8 cellular contexts compared by ENCODE assay signal in the genomic region with DNA sequence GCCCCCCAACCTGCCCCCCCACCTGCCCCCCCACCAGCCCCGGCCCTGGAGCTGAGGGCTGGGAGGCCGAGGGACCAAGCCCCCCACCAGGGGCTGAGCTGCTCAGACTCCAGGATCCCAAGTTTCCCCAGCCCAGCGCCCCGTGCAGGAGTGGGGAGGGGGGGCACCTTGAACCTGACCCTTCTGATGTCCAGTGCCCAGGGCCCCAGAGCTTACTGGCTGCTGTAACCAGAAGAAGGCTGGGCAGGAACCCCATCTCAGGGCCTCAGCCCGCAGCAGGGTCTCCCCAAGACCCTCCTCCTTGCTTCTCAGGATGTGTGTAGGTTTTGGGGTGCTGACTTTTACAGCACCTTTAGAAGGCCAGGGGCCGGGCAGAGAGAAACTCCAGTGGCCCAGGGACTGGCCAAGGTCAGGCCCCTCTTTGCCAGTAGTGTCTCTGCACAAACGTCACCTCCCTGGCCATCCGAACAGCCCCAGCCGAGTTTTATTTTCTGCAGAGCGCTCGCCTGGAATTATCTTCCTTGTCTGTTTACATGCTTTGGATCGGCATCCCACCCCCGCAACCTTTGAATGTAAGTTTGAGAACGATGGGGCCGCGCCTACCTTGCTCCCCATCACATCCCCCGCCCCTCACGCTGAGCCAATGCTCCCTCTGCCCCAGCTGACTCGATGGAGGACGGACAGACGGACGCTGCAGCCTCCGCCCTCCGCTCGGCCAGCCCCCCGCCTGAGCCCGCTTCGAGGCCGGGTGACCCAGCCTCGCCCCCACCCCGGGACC.
DNase-seq lines count a peak whose midpoint lies in the region; ATAC-seq and TF ChIP-seq lines count a peak whose summit lies in the region.

No MANE protein-coding gene starts in this region.

- no peaks in the 10 kb centered on the region for H3K79me2 ChIP-seq in SK-N-SH (ENCODE audit: insufficient read depth)

- intact Hi-C loops in breast epithelium (cut with DNase I; ENCODE audit: low total_unique reads): loop anchor here (10.0 kb wide), 1 partner anchor 192 kb away; no protein-coding TSS in a partner anchor
- intact Hi-C loops in lower lobe of right lung (cut with DNase I): loop anchor here (10.0 kb wide), 1 partner anchor 352 kb away; no protein-coding TSS in a partner anchor

- TF ChIP-seq CTCF in SK-N-SH (IDR thresholded peaks at IDR 0.05) (no peak), breast epithelium (IDR thresholded peaks at IDR 0.05) (no peak), lower lobe of right lung (IDR thresholded peaks at IDR 0.05) (no peak)

- TF ChIP-seq RAD21 in SK-N-SH (IDR thresholded peaks at IDR 0.05; ENCODE audit: low read length): no peak

- no peak for TF ChIP-seq EP300 in SK-N-SH (IDR thresholded peaks at IDR 0.05; ENCODE audit: borderline replicate concordance in 1 of 2, low read depth in 1 of 2, low read length in 1 of 2)

- TF ChIP-seq POLR2A in breast epithelium (IDR thresholded peaks at IDR 0.05): no peak

- WGBS in SK-N-SH (ENCODE audit: low lambda C conversion rate): 19% methylated on average over 15 of the region's 31 CpGs

- no peak overlapping the region; a peak in 1 of 4 replicates for H3K27ac ChIP-seq in SK-N-SH (ENCODE audit: low read depth in 2 of 2, low read length in 1 of 2)
- H3K27ac ChIP-seq in breast epithelium: no peak overlapping the region
- H3K27ac ChIP-seq in lower lobe of right lung: no peak overlapping the region
- no peak overlapping the region for H3K27ac ChIP-seq in stomach smooth muscle (ENCODE audit: low read length)

- H3K4me1 ChIP-seq in SK-N-SH (ENCODE audit: control insufficient read depth in 1 of 2, insufficient read depth in 2 of 2, low read depth in 1 of 2, low read length in 1 of 2) (peaks cover 0 to 17% of the 10 kb centered on the region in 2 experiments; a peak in 2 of 4 replicates), breast epithelium (peaks cover 0 to 5% of the 10 kb centered on the region in 2 donors), lower lobe of right lung (peaks cover 16% of the 10 kb centered on the region), stomach smooth muscle (ENCODE audit: control insufficient read depth, insufficient read depth, low read length) (peaks cover 22% of the 10 kb centered on the region)

- no peaks in the 10 kb centered on the region for H4K20me1 ChIP-seq in SK-N-SH (ENCODE audit: insufficient read depth)

- ATAC-seq in lower lobe of right lung (peak in 1 of 2 donors; percentile 40), GM18517 (IDR thresholded peaks at IDR 0.05; ENCODE audit: unreplicated experiment) (no peak)

- H3K36me3 ChIP-seq in H7 (replicated peaks; ENCODE audit: control insufficient read depth, insufficient read depth, low read length) (no peaks in the 10 kb centered on the region), SK-N-SH (replicated peaks in 1 of 2; ENCODE audit: control insufficient read depth in 1 of 2, insufficient read depth in 2 of 2, low read length in 1 of 2) (no peaks in the 10 kb centered on the region), breast epithelium (no peaks in the 10 kb centered on the region), lower lobe of right lung (no peaks in the 10 kb centered on the region), stomach smooth muscle (ENCODE audit: control insufficient read depth in 2 of 2, insufficient read depth in 2 of 2, low read length in 2 of 2) (no peaks in the 10 kb centered on the region)

- DNase-seq in H7: peak; percentile 92
- DNase-seq in SK-N-SH: no peak
- DNase-seq in breast epithelium (ENCODE audit: low spot score in 2 of 2): peak in 1 of 2 donors; percentile 35
- DNase-seq in lower lobe of right lung: no peak
- no peak for DNase-seq in NOMO-1 (lab: John Stamatoyannopoulos, UW; ENCODE audit: unreplicated experiment in 2 of 2)
- no peak for DNase-seq in medulla oblongata (ENCODE audit: extremely low spot score)

- CTCF ChIA-PET in SK-N-SH (lab: Yijun Ruan, JAX): interaction anchor here (0.6 to 4.5 kb wide), 68 partner anchors 9 to 436 kb away, joined by 3 to 28 read pairs (median 6); no protein-coding TSS in a partner anchor

- no peaks in the 10 kb centered on the region for H3K9me2 ChIP-seq in SK-N-SH

- H2AFZ ChIP-seq in SK-N-SH (ENCODE audit: low read depth): no peak overlapping the region

- no peaks in the 10 kb centered on the region for H3F3A ChIP-seq in SK-N-SH (replicated peaks; ENCODE audit: insufficient read depth)

- POLR2A ChIA-PET in SK-N-SH (lab: Yijun Ruan, JAX): no interaction called here

- H3K4me3 ChIP-seq in H7 (ENCODE audit: insufficient read depth, low read depth, low read length) (peak overlapping the region; percentile 35), SK-N-SH (ENCODE audit: low read depth in 2 of 2, low read length in 1 of 2) (peak overlapping the region in 1 of 2 experiments; percentile 44; a peak in 2 of 4 replicates), breast epithelium (peak overlapping the region; percentile 22 to 76 (median 56)), lower lobe of right lung (peak overlapping the region; percentile 36), stomach smooth muscle (ENCODE audit: low read length in 2 of 2) (peak overlapping the region; percentile 56 to 65)

- H3K4me2 ChIP-seq in SK-N-SH: peak overlapping the region; percentile 50; the same call in 1 of the 2 replicates

- H3K9me3 ChIP-seq in SK-N-SH (no peaks in the 10 kb centered on the region), breast epithelium (no peaks in the 10 kb centered on the region), lower lobe of right lung (no peaks in the 10 kb centered on the region), stomach smooth muscle (ENCODE audit: control insufficient read depth in 2 of 2, low read length in 2 of 2) (no peaks in the 10 kb centered on the region)

- H3K9ac ChIP-seq in SK-N-SH (no peak overlapping the region), stomach smooth muscle (ENCODE audit: low read length in 2 of 2) (no peak overlapping the region)

- H3K27me3 ChIP-seq in H7 (ENCODE audit: control insufficient read depth, insufficient read depth, low read length): peaks cover 33% of the 10 kb centered on the region
- 0 out of 2 replicates have a peak, but pooled peaks cover 7% of the 10 kb centered on the region for H3K27me3 ChIP-seq in SK-N-SH (ENCODE audit: insufficient read depth)
- peaks cover 0 to 8% of the 10 kb centered on the region in 2 donors for H3K27me3 ChIP-seq in breast epithelium
- H3K27me3 ChIP-seq in lower lobe of right lung (ENCODE audit: low read depth): peaks cover 35% of the 10 kb centered on the region
- H3K27me3 ChIP-seq in stomach smooth muscle (ENCODE audit: control insufficient read depth in 1 of 2, insufficient read depth in 2 of 2, low read length in 2 of 2): peaks cover 5 to 7% of the 10 kb centered on the region in 2 donors

TF ChIP-seq in SK-N-SH, 30 proteins besides CTCF, POLR2A, EP300 and RAD21:
- TF ChIP-seq FOXJ3 (CRISPR knock-in tag; IDR thresholded peaks at IDR 0.05) (no peak), RCOR1 (IDR thresholded peaks at IDR 0.05; ENCODE audit: low read length) (no peak), GABPA (IDR thresholded peaks at IDR 0.05; ENCODE audit: low read depth) (no peak), MEF2A (IDR thresholded peaks at IDR 0.05; ENCODE audit: borderline replicate concordance, low read depth) (no peak), GATA2 (CRISPR knock-in tag; IDR thresholded peaks at IDR 0.05) (no peak), SIN3A (IDR thresholded peaks at IDR 0.05; ENCODE audit: borderline replicate concordance, low read depth, low read length) (no peak)
- TF ChIP-seq, protein P1, sequence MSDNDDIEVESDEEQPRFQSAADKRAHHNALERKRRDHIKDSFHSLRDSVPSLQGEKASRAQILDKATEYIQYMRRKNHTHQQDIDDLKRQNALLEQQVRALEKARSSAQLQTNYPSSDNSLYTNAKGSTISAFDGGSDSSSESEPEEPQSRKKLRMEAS (IDR thresholded peaks at IDR 0.05; ENCODE audit: low read depth): no peak
- TF ChIP-seq, protein P2, sequence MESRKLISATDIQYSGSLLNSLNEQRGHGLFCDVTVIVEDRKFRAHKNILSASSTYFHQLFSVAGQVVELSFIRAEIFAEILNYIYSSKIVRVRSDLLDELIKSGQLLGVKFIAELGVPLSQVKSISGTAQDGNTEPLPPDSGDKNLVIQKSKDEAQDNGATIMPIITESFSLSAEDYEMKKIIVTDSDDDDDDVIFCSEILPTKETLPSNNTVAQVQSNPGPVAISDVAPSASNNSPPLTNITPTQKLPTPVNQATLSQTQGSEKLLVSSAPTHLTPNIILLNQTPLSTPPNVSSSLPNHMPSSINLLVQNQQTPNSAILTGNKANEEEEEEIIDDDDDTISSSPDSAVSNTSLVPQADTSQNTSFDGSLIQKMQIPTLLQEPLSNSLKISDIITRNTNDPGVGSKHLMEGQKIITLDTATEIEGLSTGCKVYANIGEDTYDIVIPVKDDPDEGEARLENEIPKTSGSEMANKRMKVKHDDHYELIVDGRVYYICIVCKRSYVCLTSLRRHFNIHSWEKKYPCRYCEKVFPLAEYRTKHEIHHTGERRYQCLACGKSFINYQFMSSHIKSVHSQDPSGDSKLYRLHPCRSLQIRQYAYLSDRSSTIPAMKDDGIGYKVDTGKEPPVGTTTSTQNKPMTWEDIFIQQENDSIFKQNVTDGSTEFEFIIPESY (IDR thresholded peaks at IDR 0.05; ENCODE audit: borderline replicate concordance, low read depth): no peak
TF ChIP-seq in SK-N-SH: peak in this region for 0.
